ENCODE assay signal across 2 cellular contexts in the genomic region with DNA sequence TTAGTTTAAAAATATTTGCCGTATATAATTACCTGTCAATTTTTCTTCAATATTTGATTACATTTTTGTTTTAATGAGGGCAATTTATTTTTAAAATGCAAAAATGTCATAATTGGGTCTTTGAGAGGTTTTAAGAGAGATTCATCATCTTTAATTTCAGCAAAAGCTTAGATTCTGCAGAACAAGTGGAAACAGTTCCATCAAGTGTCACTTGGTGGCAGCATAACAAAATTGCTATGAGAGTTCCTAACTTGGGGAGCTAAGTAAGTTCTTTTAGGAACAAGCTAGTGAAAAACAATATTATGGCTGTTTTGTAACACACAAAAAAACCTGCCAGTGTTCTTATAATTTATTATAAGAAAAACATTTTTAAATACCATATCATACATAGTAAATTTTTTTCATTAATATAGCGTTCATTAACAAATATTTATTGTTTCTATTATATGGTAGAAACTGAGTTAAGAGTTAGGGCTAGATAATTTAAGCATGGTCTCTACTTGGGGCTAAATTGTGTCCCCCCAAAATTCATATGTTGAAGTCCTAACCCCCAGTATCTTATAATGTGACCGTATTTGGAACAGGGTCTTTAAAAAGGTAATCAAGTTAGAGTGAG.
TF ChIP-seq lines count a peak whose summit lies in the region.

No MANE protein-coding gene starts in this region.

TF ChIP-seq in H1, 55 proteins besides CTCF, POLR2A, EP300 and RAD21:
- TF ChIP-seq, protein P1, sequence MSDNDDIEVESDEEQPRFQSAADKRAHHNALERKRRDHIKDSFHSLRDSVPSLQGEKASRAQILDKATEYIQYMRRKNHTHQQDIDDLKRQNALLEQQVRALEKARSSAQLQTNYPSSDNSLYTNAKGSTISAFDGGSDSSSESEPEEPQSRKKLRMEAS (IDR thresholded peaks at IDR 0.05) = no peak
- no peak for TF ChIP-seq CHD1 (IDR thresholded peaks at IDR 0.05; ENCODE audit: low read depth, low read length)
- no peak for TF ChIP-seq TCF12 (IDR thresholded peaks at IDR 0.05; ENCODE audit: low read depth, low read length)
- TF ChIP-seq, protein P2, sequence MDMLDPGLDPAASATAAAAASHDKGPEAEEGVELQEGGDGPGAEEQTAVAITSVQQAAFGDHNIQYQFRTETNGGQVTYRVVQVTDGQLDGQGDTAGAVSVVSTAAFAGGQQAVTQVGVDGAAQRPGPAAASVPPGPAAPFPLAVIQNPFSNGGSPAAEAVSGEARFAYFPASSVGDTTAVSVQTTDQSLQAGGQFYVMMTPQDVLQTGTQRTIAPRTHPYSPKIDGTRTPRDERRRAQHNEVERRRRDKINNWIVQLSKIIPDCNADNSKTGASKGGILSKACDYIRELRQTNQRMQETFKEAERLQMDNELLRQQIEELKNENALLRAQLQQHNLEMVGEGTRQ (IDR thresholded peaks at IDR 0.05; ENCODE audit: low read length) = no peak
- TF ChIP-seq, protein P3, sequence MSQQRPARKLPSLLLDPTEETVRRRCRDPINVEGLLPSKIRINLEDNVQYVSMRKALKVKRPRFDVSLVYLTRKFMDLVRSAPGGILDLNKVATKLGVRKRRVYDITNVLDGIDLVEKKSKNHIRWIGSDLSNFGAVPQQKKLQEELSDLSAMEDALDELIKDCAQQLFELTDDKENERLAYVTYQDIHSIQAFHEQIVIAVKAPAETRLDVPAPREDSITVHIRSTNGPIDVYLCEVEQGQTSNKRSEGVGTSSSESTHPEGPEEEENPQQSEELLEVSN (IDR thresholded peaks at IDR 0.05) = no peak
- no peak for TF ChIP-seq POU5F1 (IDR thresholded peaks at IDR 0.05; ENCODE audit: low read depth, low read length)
- no peak for TF ChIP-seq NRF1 (IDR thresholded peaks at IDR 0.05; ENCODE audit: low read depth, low read length)

TF ChIP-seq in neural cell, 6 proteins besides CTCF, POLR2A, EP300 and RAD21:
- TF ChIP-seq MXI1 (conservative IDR thresholded peaks at IDR 0.05; ENCODE audit: poor library complexity, severe bottlenecking) = no peak
- peak; percentile 87 for TF ChIP-seq SMC3 (conservative IDR thresholded peaks at IDR 0.05; ENCODE audit: poor library complexity)
